ENCODE assay signal across 18 cellular contexts in the genomic region with DNA sequence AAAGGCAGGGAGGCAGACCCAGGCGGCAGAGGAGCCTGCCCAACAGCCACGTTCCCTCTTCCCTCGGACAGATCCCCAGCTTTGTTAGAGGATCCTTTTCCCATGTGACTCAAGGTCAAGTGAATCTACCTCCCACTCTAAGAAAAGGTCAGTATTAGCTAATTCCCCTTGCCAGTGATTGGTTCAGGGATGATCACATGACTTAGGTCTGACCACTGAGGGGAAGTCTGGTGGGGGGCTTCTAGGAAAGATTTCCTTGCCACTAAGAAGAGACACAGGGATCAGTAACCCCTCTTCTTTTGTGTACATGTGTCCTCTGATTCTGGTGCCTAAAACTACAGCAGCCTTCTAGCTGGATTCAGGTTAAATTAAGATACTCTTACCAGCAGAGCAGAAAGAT.
DNase-seq lines count a peak whose midpoint lies in the region; ATAC-seq, FAIRE-seq and TF ChIP-seq lines count a peak whose summit lies in the region.
"Had no signal": no experiment of that assay in that cellular context is flagged by ENCODE, and none has a peak within 500 bp of the region (broad histone marks: within the 10 kb centered on the region; RNA-seq: fewer than 3 reads in every experiment).

No MANE protein-coding gene starts in this region.

- H4K20me1 ChIP-seq in K562 (replicated peaks; ENCODE audit: control insufficient read depth, insufficient read depth, low read length): no peaks in the 10 kb centered on the region
- H4K20me1 ChIP-seq in osteoblast (ENCODE audit: insufficient read depth, low read length): no peaks in the 10 kb centered on the region

- H3K27ac ChIP-seq in K562 (ENCODE audit: extremely low read depth, low read depth, low read length): no peak overlapping the region
- no peak overlapping the region for H3K27ac ChIP-seq in osteoblast (ENCODE audit: low read depth, low read length)
- peak overlapping the region in 2 of 3 donors; percentile 23 to 68 for H3K27ac ChIP-seq in thyroid gland
- H3K27ac ChIP-seq: GM23248 had no signal

- BruUV-seq in K562 (replicated peaks; lab: Mats Ljungman, UMichigan): no TSS peak

- TF ChIP-seq CTCF in K562 (IDR thresholded peaks at IDR 0.05 in 2 of 3, conservative IDR thresholded peaks at IDR 0.05 in 1 of 3; ENCODE audit: insufficient read depth in 2 of 3, low read depth in 1 of 3, low read length in 3 of 3) (no peak), osteoblast (IDR thresholded peaks at IDR 0.05; ENCODE audit: extremely low read depth, low read depth, low read length) (no peak), thyroid gland (IDR thresholded peaks at IDR 0.05) (no peak)

- H3K4me1 ChIP-seq in K562 (replicated peaks in 1 of 2; ENCODE audit: control insufficient read depth in 2 of 2, insufficient read depth in 2 of 2, low read length in 2 of 2): no peaks in the 10 kb centered on the region
- no peaks in the 10 kb centered on the region for H3K4me1 ChIP-seq in osteoblast (ENCODE audit: insufficient read depth, low read length)
- H3K4me1 ChIP-seq in thyroid gland: peaks cover 13 to 17% of the 10 kb centered on the region in 2 donors
- H3K4me1 ChIP-seq: HAP-1 had no signal

- in situ Hi-C loops in K562 (cut with MboI): no loop called here

- TF ChIP-seq RAD21 in K562 (CRISPR knock-in tag; conservative IDR thresholded peaks at IDR 0.05 in 1 of 2, IDR thresholded peaks at IDR 0.05 in 1 of 2): no peak

- intact Hi-C loops in K562 (cut with micrococcal nuclease): no loop called here
- intact Hi-C loops in thyroid gland (cut with DNase I): no loop called here

- POLR2A ChIA-PET in K562 (lab: Yijun Ruan, JAX): no interaction called here

- no peak for ATAC-seq in K562
- ATAC-seq: GM12878 had no signal

- H3K36me3 ChIP-seq in K562 (ENCODE audit: control insufficient read depth, insufficient read depth, low read length) (no peaks in the 10 kb centered on the region), osteoblast (ENCODE audit: insufficient read depth, low read length) (no peaks in the 10 kb centered on the region), thyroid gland (no peaks in the 10 kb centered on the region)
- H3K36me3 ChIP-seq: HAP-1 had no signal

- H2AFZ ChIP-seq in K562 (ENCODE audit: low read depth, low read length) (no peak overlapping the region), osteoblast (ENCODE audit: low read length) (no peak overlapping the region)
- H2AFZ ChIP-seq: GM23248 had no signal

- CTCF ChIA-PET in K562 (lab: Yijun Ruan, JAX; ENCODE audit: low intra/inter-chr PET ratio): no interaction called here

- no peaks in the 10 kb centered on the region for H3K9me1 ChIP-seq in K562 (ENCODE audit: control insufficient read depth, insufficient read depth, low read length)

- DNase-seq in K562 (ENCODE audit: extremely low read depth in 1 of 4, low spot score in 3 of 4): no peak
- DNase-seq in osteoblast (ENCODE audit: insufficient read length, low spot score, missing footprints): peak; percentile 63
- no peak for DNase-seq in thyroid gland
- no peak for DNase-seq in T-helper 1 cell
- DNase-seq in activated T-cell treated with anti-CD3 and anti-CD28 coated beads, Interleukin-2, amount 50 U/mL, for 1 hour: no peak
- no peak for DNase-seq in activated naive CD4-positive, alpha-beta T cell treated with Interleukin-2 at 50 U/mL for 16 hours
- DNase-seq: C1 segment of cervical spinal cord; Calu3; CD4-positive, alpha-beta memory T cell; COR-L47; DMS53; DND-41; GDM1; GM23248; HFFc6 had no signal

- H3K4me2 ChIP-seq in K562 (ENCODE audit: insufficient read depth, low read length) (no peak overlapping the region), osteoblast (ENCODE audit: insufficient read depth, low read length) (no peak overlapping the region)

- no peaks in the 10 kb centered on the region for H3K79me2 ChIP-seq in K562 (ENCODE audit: control insufficient read depth, insufficient read depth, low read length)
- no peaks in the 10 kb centered on the region for H3K79me2 ChIP-seq in osteoblast (ENCODE audit: insufficient read depth, low read length)

- H3K27me3 ChIP-seq in K562 (ENCODE audit: control insufficient read depth in 2 of 2, insufficient read depth in 2 of 2, low read length in 2 of 2) (peaks cover 2 to 23% of the 10 kb centered on the region in 2 experiments; a peak in 3 of 5 replicates), osteoblast (ENCODE audit: insufficient read depth, low read length) (no peaks in the 10 kb centered on the region), thyroid gland (no peaks in the 10 kb centered on the region)

- TF ChIP-seq EP300 in K562 (IDR thresholded peaks at IDR 0.05; ENCODE audit: low read length): no peak

- H3K9ac ChIP-seq in K562 (ENCODE audit: insufficient read depth in 1 of 2, low read depth in 2 of 2, low read length in 2 of 2): no peak overlapping the region
- H3K9ac ChIP-seq: GM23248 had no signal

- H3K4me3 ChIP-seq in K562 (no peak overlapping the region), osteoblast (ENCODE audit: insufficient read depth, low read length) (no peak overlapping the region), thyroid gland (replicated peaks in 1 of 3) (no peak overlapping the region)
- H3K4me3 ChIP-seq: GM12878, GM23248, HAP-1 had no signal

- FAIRE-seq in K562 (lab: Jason Lieb, UNC): no peak
- FAIRE-seq: GM12878, GM19239 had no signal

- TF ChIP-seq POLR2A in K562 (conservative IDR thresholded peaks at IDR 0.05): no peak
- no peak for TF ChIP-seq POLR2A in thyroid gland (IDR thresholded peaks at IDR 0.05)

- no peaks in the 10 kb centered on the region for H3K9me3 ChIP-seq in K562 (replicated peaks; ENCODE audit: control insufficient read depth, insufficient read depth, low read depth, low read length)
- no peaks in the 10 kb centered on the region for H3K9me3 ChIP-seq in osteoblast (ENCODE audit: low read depth, low read length)
- H3K9me3 ChIP-seq in thyroid gland: no peaks in the 10 kb centered on the region
- H3K9me3 ChIP-seq: HAP-1 had no signal

- 0% methylated on average over 2 of the region's 3 CpGs for WGBS in K562 (ENCODE audit: insufficient coverage, low coverage, missing lambda C conversion rate)
- 67 to 76% methylated on average over 3 of the region's 3 CpGs for WGBS in thyroid gland, 2 donors

TF ChIP-seq in K562, 482 proteins besides CTCF, POLR2A, EP300 and RAD21:
- TF ChIP-seq RB1 (IDR thresholded peaks at IDR 0.05; ENCODE audit: low read depth): no peak
- no peak for TF ChIP-seq TFAP4 (CRISPR knock-in tag; IDR thresholded peaks at IDR 0.05; ENCODE audit: borderline replicate concordance)
- TF ChIP-seq NFYB (IDR thresholded peaks at IDR 0.05; ENCODE audit: extremely low read depth, insufficient read length): peak; percentile 50
- TF ChIP-seq ZNF280B (CRISPR knock-in tag; IDR thresholded peaks at IDR 0.05): no peak
- peak; percentile 19; the same call in 1 of the 2 replicates for TF ChIP-seq TFE3 (CRISPR knock-in tag; IDR thresholded peaks at IDR 0.05)

Comparison
In these comparisons a context has a peak if more than half of its experiments do, and no peak if none do; other contexts are left out.
1. H3K27ac ChIP-seq: peak in thyroid gland (2 of 3); none in K562 (single experiment) and osteoblast (single experiment).